15 cellular contexts compared by ENCODE assay signal in genomic region chr17:41895617-41896016, GRCh38. TPM values are rescaled to one million over a fixed set of nuclear protein-coding genes. Genes with fewer than 3 reads are reported as not detected.
DNase-seq lines count a peak whose midpoint lies in the region; ATAC-seq and TF ChIP-seq lines count a peak whose summit lies in the region.
"Had no signal": no experiment of that assay in that cellular context is flagged by ENCODE, and none has a peak within 500 bp of the region (broad histone marks: within the 10 kb centered on the region; RNA-seq: fewer than 3 reads in every experiment).

No MANE protein-coding gene starts in this region.

- no peaks in the 10 kb centered on the region for H3K27me3 ChIP-seq in trophoblast cell (ENCODE audit: insufficient read depth, low read length)
- H3K27me3 ChIP-seq: SJSA1, tibial artery had no signal

- H3K23ac ChIP-seq in trophoblast cell (ENCODE audit: low read length) = no peak overlapping the region

- no peak overlapping the region for H4K8ac ChIP-seq in trophoblast cell (ENCODE audit: low read depth, low read length)

- no peak overlapping the region for H4K91ac ChIP-seq in trophoblast cell (ENCODE audit: low read depth, low read length)

- POLR2A ChIA-PET in WTC11 (lab: Charles Lee) = no interaction called here
- POLR2A ChIA-PET in activated CD4-positive, alpha-beta memory T cell treated with anti-CD3 and anti-CD28 coated beads, Interleukin-2, amount 10 ng/mL, durations not matched to agents 7 days and 5 days (lab: Charles Lee) = interaction anchor here (2.7 kb wide), 1 partner anchor 23 kb away, joined by 8 read pairs; the partner anchor contains the start of gene ACLY

- H2BK12ac ChIP-seq in trophoblast cell (ENCODE audit: low read length) = no peak overlapping the region

- no peak overlapping the region for H2BK5ac ChIP-seq in trophoblast cell (ENCODE audit: low read depth, low read length, poor library complexity)

- peak overlapping the region; percentile 18 for H3K9ac ChIP-seq in trophoblast cell (ENCODE audit: low read length)

- H3K79me1 ChIP-seq in trophoblast cell (ENCODE audit: low read length) = no peaks in the 10 kb centered on the region

- WGBS in trophoblast cell (ENCODE audit: extremely low coverage, insufficient coverage, insufficient read length) = no CpG with 5 or more reads among the region's 5 CpGs

- H3K79me2 ChIP-seq in trophoblast cell (ENCODE audit: control insufficient read depth, insufficient read depth, low read length, poor library complexity) = no peaks in the 10 kb centered on the region

- peaks cover 76% of the 10 kb centered on the region for H3K36me3 Mint-ChIP-seq in WTC11
- H3K36me3 Mint-ChIP-seq in activated CD4-positive, alpha-beta memory T cell treated with anti-CD3 and anti-CD28 coated beads, Interleukin-2, amount 10 ng/mL, durations not matched to agents 7 days and 5 days (ENCODE audit: low read depth) = peaks cover 70% of the 10 kb centered on the region

- H3K4me3 Mint-ChIP-seq in WTC11 = no peak overlapping the region
- no peak overlapping the region for H3K4me3 Mint-ChIP-seq in activated CD4-positive, alpha-beta memory T cell treated with anti-CD3 and anti-CD28 coated beads, Interleukin-2, amount 10 ng/mL, durations not matched to agents 7 days and 5 days
- H3K4me3 Mint-ChIP-seq: activated T-helper 1 cell treated with anti-CD3 and anti-CD28 coated beads, Interleukin-12 subunit alpha, Interleukin-12 subunit beta, Interleukin-2, Interleukin-4 antibody, amounts not matched to agents 30 ng/mL and 10 ng/mL and 1 ng/mL, durations not matched to agents 14 hours and 24 hours and 36 hours had no signal

- no peak overlapping the region for H2BK120ac ChIP-seq in trophoblast cell (ENCODE audit: insufficient read depth, low read length, poor library complexity)

- no peaks in the 10 kb centered on the region for H3K9me3 Mint-ChIP-seq in WTC11
- H3K9me3 Mint-ChIP-seq in activated CD4-positive, alpha-beta memory T cell treated with anti-CD3 and anti-CD28 coated beads, Interleukin-2, amount 10 ng/mL, durations not matched to agents 7 days and 5 days = no peaks in the 10 kb centered on the region
- H3K9me3 Mint-ChIP-seq: activated T-helper 1 cell treated with anti-CD3 and anti-CD28 coated beads, Interleukin-12 subunit alpha, Interleukin-12 subunit beta, Interleukin-2, Interleukin-4 antibody, amounts not matched to agents 30 ng/mL and 10 ng/mL and 1 ng/mL, durations not matched to agents 14 hours and 24 hours and 36 hours had no signal

- H3K18ac ChIP-seq in trophoblast cell (ENCODE audit: low read length) = no peak overlapping the region

- no peak for TF ChIP-seq CTCF in WTC11 (IDR thresholded peaks at IDR 0.05)

- no peak overlapping the region for H2AK5ac ChIP-seq in trophoblast cell (ENCODE audit: low read length)

- H3K36me3 ChIP-seq in trophoblast cell (ENCODE audit: control insufficient read depth in 1 of 2, insufficient read depth in 2 of 2, low read length in 2 of 2) = peaks cover 82 to 87% of the 10 kb centered on the region in 2 experiments

- H3K4ac ChIP-seq in trophoblast cell (ENCODE audit: low read depth, low read length) = no peak overlapping the region

- H3K27ac Mint-ChIP-seq in WTC11 = peak overlapping the region; percentile 21; the same call in 1 of the 2 replicates
- H3K27ac Mint-ChIP-seq in activated CD4-positive, alpha-beta memory T cell treated with anti-CD3 and anti-CD28 coated beads, Interleukin-2, amount 10 ng/mL, durations not matched to agents 7 days and 5 days = no peak overlapping the region
- H3K27ac Mint-ChIP-seq: activated T-helper 1 cell treated with anti-CD3 and anti-CD28 coated beads, Interleukin-12 subunit alpha, Interleukin-12 subunit beta, Interleukin-2, Interleukin-4 antibody, amounts not matched to agents 30 ng/mL and 10 ng/mL and 1 ng/mL, durations not matched to agents 14 hours and 24 hours and 36 hours had no signal

- ATAC-seq in WTC11 (no peak), Right ventricle myocardium superior (ENCODE audit: poor library complexity) (peak; percentile 80), HG03139 (IDR thresholded peaks at IDR 0.05; ENCODE audit: unreplicated experiment) (no peak), GM21737 (IDR thresholded peaks at IDR 0.05; ENCODE audit: unreplicated experiment) (no peak)
- ATAC-seq: left colon had no signal

- peak overlapping the region; percentile 8 for H3K4me2 ChIP-seq in trophoblast cell (ENCODE audit: low read length)

- H2AFZ ChIP-seq in trophoblast cell (ENCODE audit: insufficient read depth, low read length, poor library complexity) = no peak overlapping the region

- peaks cover 1% of the 10 kb centered on the region for H3K9me3 ChIP-seq in trophoblast cell (ENCODE audit: insufficient read depth, low read depth, low read length)
- H3K9me3 ChIP-seq: SJSA1, tibial artery had no signal

- DNase-seq in AG08395 (ENCODE audit: low spot score) = peak; percentile 22
- no peak for DNase-seq in WTC11 (ENCODE audit: low spot score)
- no peak for DNase-seq in Right ventricle myocardium superior
- DNase-seq in trophoblast cell = no peak
- no peak for DNase-seq in activated CD4-positive, alpha-beta memory T cell treated with anti-CD3 and anti-CD28 coated beads, Interleukin-2, amount 10 ng/mL, durations not matched to agents 7 days and 5 days
- DNase-seq in NCI-H510A (lab: John Stamatoyannopoulos, UW) = no peak
- DNase-seq: activated CD4-positive, CD25-positive, alpha-beta regulatory T cell; left colon; NCI-H1105; NCI-H526; tibial artery had no signal

- peak overlapping the region; percentile 48 for H3K27ac ChIP-seq in trophoblast cell (ENCODE audit: low read depth, low read length)
- H3K27ac ChIP-seq: SJSA1, tibial artery had no signal

- intact Hi-C loops in Right ventricle myocardium superior (cut with DNase I) = no loop called here

- peaks cover 0 to 13% of the 10 kb centered on the region in 2 experiments for H3K4me1 ChIP-seq in trophoblast cell (ENCODE audit: control insufficient read depth in 1 of 2, insufficient read depth in 2 of 2, low read length in 2 of 2)
- H3K4me1 ChIP-seq: tibial artery had no signal

- CTCF ChIA-PET in WTC11 (lab: Charles Lee) = interaction anchor here (3.6 kb wide), 1 partner anchor 64 kb away, joined by 13 read pairs; no protein-coding TSS in a partner anchor
- CTCF ChIA-PET in activated CD4-positive, alpha-beta memory T cell treated with anti-CD3 and anti-CD28 coated beads, Interleukin-2, amount 10 ng/mL, durations not matched to agents 7 days and 5 days (lab: Charles Lee) = interaction anchor here (1.0 kb wide), 1 partner anchor 37 kb away, joined by 3 read pairs; no protein-coding TSS in a partner anchor

- no peak overlapping the region for H3K14ac ChIP-seq in trophoblast cell (ENCODE audit: low read length)

- H3K27me3 Mint-ChIP-seq in WTC11 (ENCODE audit: low read depth) = no peaks in the 10 kb centered on the region; the same call in 1 of the 2 replicates
- H3K27me3 Mint-ChIP-seq in activated CD4-positive, alpha-beta memory T cell treated with anti-CD3 and anti-CD28 coated beads, Interleukin-2, amount 10 ng/mL, durations not matched to agents 7 days and 5 days = no peaks in the 10 kb centered on the region

- H3K4me1 Mint-ChIP-seq in WTC11 = no peaks in the 10 kb centered on the region
- H3K4me1 Mint-ChIP-seq in activated CD4-positive, alpha-beta memory T cell treated with anti-CD3 and anti-CD28 coated beads, Interleukin-2, amount 10 ng/mL, durations not matched to agents 7 days and 5 days = no peaks in the 10 kb centered on the region

- H3K4me3 ChIP-seq in trophoblast cell (ENCODE audit: low read depth, low read length) = no peak overlapping the region
- H3K4me3 ChIP-seq: SJSA1, tibial artery had no signal

- no peak overlapping the region for H4K12ac ChIP-seq in trophoblast cell (ENCODE audit: low read depth, low read length)

TF ChIP-seq in WTC11, 78 proteins besides CTCF, POLR2A, EP300 and RAD21 (continues in another document):
- no peak for TF ChIP-seq ZNF232 (CRISPR knock-in tag; IDR thresholded peaks at IDR 0.05)
- TF ChIP-seq ZNF671 (CRISPR knock-in tag; IDR thresholded peaks at IDR 0.05) = no peak
- no peak for TF ChIP-seq FOXK1 (CRISPR knock-in tag; IDR thresholded peaks at IDR 0.05)
- TF ChIP-seq PRRX2 (CRISPR knock-in tag; IDR thresholded peaks at IDR 0.05) = no peak
- no peak for TF ChIP-seq ESRRA (CRISPR knock-in tag; IDR thresholded peaks at IDR 0.05; ENCODE audit: borderline replicate concordance)
- no peak for TF ChIP-seq NFYB (CRISPR knock-in tag; conservative IDR thresholded peaks at IDR 0.05; ENCODE audit: low read depth)
- TF ChIP-seq ZBTB21 (CRISPR knock-in tag; IDR thresholded peaks at IDR 0.05; ENCODE audit: borderline replicate concordance) = no peak
- no peak for TF ChIP-seq EMX1 (CRISPR knock-in tag; IDR thresholded peaks at IDR 0.05)
- no peak for TF ChIP-seq ZNF423 (CRISPR knock-in tag; IDR thresholded peaks at IDR 0.05)

RNA-seq across cellular contexts. Expression of gene ACLY, which starts 23.1 kb away (rescaled TPM):
- 312 to 350 TPM (median 316 TPM) in 3 replicates for total RNA-seq in WTC11 (2021)
- 24.0 TPM for total RNA-seq in Right ventricle myocardium superior
- 147 TPM in 2 replicates for polyA plus RNA-seq in trophoblast cell (2013)
- total RNA-seq in activated CD4-positive, alpha-beta memory T cell treated with anti-CD3 and anti-CD28 coated beads, Interleukin-2, amount 10 ng/mL, durations not matched to agents 7 days and 5 days = 100 to 1,000 TPM; 177 to 183 TPM

RNA-seq across cellular contexts. Expression of gene KLHL11, which starts 30.4 kb away (rescaled TPM):
- total RNA-seq in WTC11 (2021) = 13.4 to 15.0 TPM (median 14.7 TPM) in 3 replicates
- total RNA-seq in Right ventricle myocardium superior = 3.0 TPM
- 5.1 and 5.2 TPM in 2 replicates for polyA plus RNA-seq in trophoblast cell (2013)
- total RNA-seq in activated CD4-positive, alpha-beta memory T cell treated with anti-CD3 and anti-CD28 coated beads, Interleukin-2, amount 10 ng/mL, durations not matched to agents 7 days and 5 days = 10 to 100 TPM; 13.9 to 14.4 TPM

RNA-seq across cellular contexts. Expression of gene ODAD4, which starts 34.8 kb away (rescaled TPM):
- total RNA-seq in WTC11 (2021) (1.2 to 2.1 TPM (median 1.9 TPM) in 3 replicates), Right ventricle myocardium superior (0.75 TPM)
- 0.74 and 0.75 TPM in 2 replicates for polyA plus RNA-seq in trophoblast cell (2013)
- total RNA-seq in activated CD4-positive, alpha-beta memory T cell treated with anti-CD3 and anti-CD28 coated beads, Interleukin-2, amount 10 ng/mL, durations not matched to agents 7 days and 5 days = 1 to 10 TPM; 1.7 to 2.0 TPM
- total RNA-seq: SJSA1 had no signal

RNA-seq across cellular contexts. Expression of gene KLHL10, which starts 58.0 kb away (rescaled TPM):
- 0.14 to 0.35 TPM (median 0.14 TPM) in 3 replicates for total RNA-seq in WTC11 (2021)
- total RNA-seq in Right ventricle myocardium superior = not detected
- 0.03 and 0.05 TPM in 2 replicates for polyA plus RNA-seq in trophoblast cell (2013)
- total RNA-seq in activated CD4-positive, alpha-beta memory T cell treated with anti-CD3 and anti-CD28 coated beads, Interleukin-2, amount 10 ng/mL, durations not matched to agents 7 days and 5 days = not detected
- total RNA-seq: activated T-helper 1 cell treated with anti-CD3 and anti-CD28 coated beads, Interleukin-12 subunit alpha, Interleukin-12 subunit beta, Interleukin-2, Interleukin-4 antibody, amounts not matched to agents 30 ng/mL and 10 ng/mL and 1 ng/mL, durations not matched to agents 14 hours and 24 hours and 36 hours; left colon; SJSA1 had no signal

RNA-seq across cellular contexts. Expression of gene NT5C3B, which starts 59.6 kb away (rescaled TPM):
- total RNA-seq in WTC11 (2021) (58.1 to 62.9 TPM (median 59.4 TPM) in 3 replicates), Right ventricle myocardium superior (14.7 TPM)
- 45.0 and 48.0 TPM in 2 replicates for polyA plus RNA-seq in trophoblast cell (2013)
- 10 to 100 TPM; 16.1 to 19.0 TPM for total RNA-seq in activated CD4-positive, alpha-beta memory T cell treated with anti-CD3 and anti-CD28 coated beads, Interleukin-2, amount 10 ng/mL, durations not matched to agents 7 days and 5 days
